12 cellular contexts compared by ENCODE assay signal in the genomic region with DNA sequence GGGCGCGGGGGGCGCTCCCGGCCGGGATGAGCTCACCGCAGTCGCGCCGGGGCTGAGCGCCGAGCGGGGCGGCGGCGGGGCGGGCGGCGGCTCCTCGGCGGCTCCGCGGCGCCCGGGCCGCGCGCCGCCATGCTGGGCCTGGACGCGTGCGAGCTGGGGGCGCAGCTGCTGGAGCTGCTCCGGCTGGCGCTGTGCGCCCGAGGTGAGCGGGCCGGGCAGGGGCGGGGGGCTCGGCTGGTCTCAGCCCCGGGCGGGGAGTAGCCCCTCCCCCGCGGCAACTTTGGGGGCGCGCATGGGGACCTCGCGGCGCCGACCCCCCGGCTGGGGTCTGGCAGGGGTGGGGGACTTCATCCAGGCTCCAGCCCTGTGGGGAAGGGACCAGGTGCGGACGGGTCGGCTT. TPM values are rescaled to one million over a fixed set of nuclear protein-coding genes. Genes with fewer than 3 reads are reported as not detected.
DNase-seq lines count a peak whose midpoint lies in the region; ATAC-seq and TF ChIP-seq lines count a peak whose summit lies in the region.
"Had no signal": no experiment of that assay in that cellular context is flagged by ENCODE, and none has a peak within 500 bp of the region (broad histone marks: within the 10 kb centered on the region; RNA-seq: fewer than 3 reads in every experiment).

Gene ARHGDIG (plus strand): TSS at position 40 of the 400 bp plus-strand sequence. CDS start 90 bp downstream, at position 130.

- TF ChIP-seq CTCF in astrocyte of the spinal cord (IDR thresholded peaks at IDR 0.05; ENCODE audit: low read depth, low read length) (no peak), type B pancreatic cell (conservative IDR thresholded peaks at IDR 0.05) (no peak)

- H3K4me3 ChIP-seq in astrocyte of the spinal cord (ENCODE audit: low read depth, low read length) = peak within 1 kb of the TSS; percentile 5

- no peak for DNase-seq in activated naive CD8-positive, alpha-beta T cell treated with anti-CD3 and anti-CD28 coated beads for 36 hours
- DNase-seq in astrocyte of the spinal cord (ENCODE audit: low read depth, low spot score) (no peak), left colon (no peak), type B pancreatic cell (ENCODE audit: extremely low spot score, unreplicated experiment) (no peak), immature natural killer cell (no peak)
- DNase-seq: CD4-positive, alpha-beta T cell; NCI-H1048 had no signal

- H3K4me3 Mint-ChIP-seq in activated naive CD8-positive, alpha-beta T cell = peak within 1 kb of the TSS; percentile 27
- no peak within 1 kb of the TSS for H3K4me3 Mint-ChIP-seq in activated naive CD8-positive, alpha-beta T cell treated with anti-CD3 and anti-CD28 coated beads for 36 hours
- H3K4me3 Mint-ChIP-seq in type B pancreatic cell (peak within 1 kb of the TSS; percentile 28), immature natural killer cell (no peak within 1 kb of the TSS)
- H3K4me3 Mint-ChIP-seq: CD4-positive, alpha-beta T cell; stimulated activated memory B cell treated with anti-CD40 and anti-IgM and Interleukin-4, amounts not matched to agents 10 μg/mL and 1 μg/mL and 100 μg/mL, for 72 hours had no signal

- no peaks in the 10 kb centered on the region for H3K36me3 Mint-ChIP-seq in activated naive CD8-positive, alpha-beta T cell
- no peaks in the 10 kb centered on the region for H3K36me3 Mint-ChIP-seq in activated naive CD8-positive, alpha-beta T cell treated with anti-CD3 and anti-CD28 coated beads for 36 hours
- no peaks in the 10 kb centered on the region for H3K36me3 Mint-ChIP-seq in type B pancreatic cell
- H3K36me3 Mint-ChIP-seq in immature natural killer cell = no peaks in the 10 kb centered on the region
- H3K36me3 Mint-ChIP-seq: stimulated activated memory B cell treated with anti-CD40 and anti-IgM and Interleukin-4, amounts not matched to agents 10 μg/mL and 1 μg/mL and 100 μg/mL, for 72 hours had no signal

- intact Hi-C loops in left colon (cut with DNase I, micrococcal nuclease) = no loop called here

- H3K27ac Mint-ChIP-seq in activated naive CD8-positive, alpha-beta T cell = no peak within 1 kb of the TSS
- H3K27ac Mint-ChIP-seq in activated naive CD8-positive, alpha-beta T cell treated with anti-CD3 and anti-CD28 coated beads for 36 hours = no peak within 1 kb of the TSS
- no peak within 1 kb of the TSS for H3K27ac Mint-ChIP-seq in type B pancreatic cell
- no peak within 1 kb of the TSS for H3K27ac Mint-ChIP-seq in immature natural killer cell
- H3K27ac Mint-ChIP-seq: CD4-positive, alpha-beta T cell; stimulated activated memory B cell treated with anti-CD40 and anti-IgM and Interleukin-4, amounts not matched to agents 10 μg/mL and 1 μg/mL and 100 μg/mL, for 72 hours had no signal

- peak; percentile 19 for ATAC-seq in left colon
- ATAC-seq in HG02938 (IDR thresholded peaks at IDR 0.05; ENCODE audit: unreplicated experiment) = no peak
- ATAC-seq in HG03565 (IDR thresholded peaks at IDR 0.05; ENCODE audit: unreplicated experiment) = no peak
- ATAC-seq: stimulated activated memory B cell treated with anti-CD40 and anti-IgM and Interleukin-4, amounts not matched to agents 10 μg/mL and 1 μg/mL and 100 μg/mL, for 72 hours had no signal

- H3K9me3 Mint-ChIP-seq in activated naive CD8-positive, alpha-beta T cell (ENCODE audit: low read depth) = no peaks in the 10 kb centered on the region
- H3K9me3 Mint-ChIP-seq in activated naive CD8-positive, alpha-beta T cell treated with anti-CD3 and anti-CD28 coated beads for 36 hours = no peaks in the 10 kb centered on the region
- H3K9me3 Mint-ChIP-seq in type B pancreatic cell (no peaks in the 10 kb centered on the region), immature natural killer cell (no peaks in the 10 kb centered on the region)
- H3K9me3 Mint-ChIP-seq: CD4-positive, alpha-beta T cell; stimulated activated memory B cell treated with anti-CD40 and anti-IgM and Interleukin-4, amounts not matched to agents 10 μg/mL and 1 μg/mL and 100 μg/mL, for 72 hours had no signal

- in situ Hi-C loops in astrocyte of the spinal cord (cut with HindIII; ENCODE audit: low sequenced_read_pairs) = no loop called here

- H3K4me1 Mint-ChIP-seq in activated naive CD8-positive, alpha-beta T cell (ENCODE audit: low read depth) = peaks cover 8% of the 10 kb centered on the region
- H3K4me1 Mint-ChIP-seq in activated naive CD8-positive, alpha-beta T cell treated with anti-CD3 and anti-CD28 coated beads for 36 hours = peaks cover 4% of the 10 kb centered on the region
- H3K4me1 Mint-ChIP-seq in type B pancreatic cell (ENCODE audit: unreplicated experiment) = no peaks in the 10 kb centered on the region
- peaks cover 10 to 13% of the 10 kb centered on the region in 2 donors for H3K4me1 Mint-ChIP-seq in immature natural killer cell

- peaks cover 6% of the 10 kb centered on the region for H3K27me3 Mint-ChIP-seq in activated naive CD8-positive, alpha-beta T cell
- H3K27me3 Mint-ChIP-seq in activated naive CD8-positive, alpha-beta T cell treated with anti-CD3 and anti-CD28 coated beads for 36 hours = peaks cover 38% of the 10 kb centered on the region
- H3K27me3 Mint-ChIP-seq in type B pancreatic cell = peaks cover 30% of the 10 kb centered on the region
- peaks cover 6 to 12% (median 12%) of the 10 kb centered on the region in 3 donors for H3K27me3 Mint-ChIP-seq in immature natural killer cell (ENCODE audit: low read depth in 3 of 3)

RNA-seq across cellular contexts. Expression of gene ARHGDIG, which starts in this region (rescaled TPM):
- total RNA-seq in activated naive CD8-positive, alpha-beta T cell treated with anti-CD3 and anti-CD28 coated beads for 36 hours = not detected
- total RNA-seq in left colon (1 to 10 TPM; 2.4 to 6.5 TPM), type B pancreatic cell (ENCODE audit: low replicate concordance) (2.5 and 5.0 TPM in 2 replicates)
- polyA plus RNA-seq in immature natural killer cell = not detected
- total RNA-seq: T-helper 2 cell treated with Interferon-gamma antibody and Interleukin-4, amounts not matched to agents 100 ng/mL and 5 ng/mL, for 36 hours had no signal

Comparison
In these comparisons a context has a peak if more than half of its experiments do, and no peak if none do; other contexts are left out.
1. H3K4me3 Mint-ChIP-seq: peak in activated naive CD8-positive, alpha-beta T cell (single experiment) and type B pancreatic cell (single experiment); none in activated naive CD8-positive, alpha-beta T cell treated with anti-CD3 and anti-CD28 coated beads for 36 hours (single experiment) and immature natural killer cell (0 of 5).